In the genomic region with DNA sequence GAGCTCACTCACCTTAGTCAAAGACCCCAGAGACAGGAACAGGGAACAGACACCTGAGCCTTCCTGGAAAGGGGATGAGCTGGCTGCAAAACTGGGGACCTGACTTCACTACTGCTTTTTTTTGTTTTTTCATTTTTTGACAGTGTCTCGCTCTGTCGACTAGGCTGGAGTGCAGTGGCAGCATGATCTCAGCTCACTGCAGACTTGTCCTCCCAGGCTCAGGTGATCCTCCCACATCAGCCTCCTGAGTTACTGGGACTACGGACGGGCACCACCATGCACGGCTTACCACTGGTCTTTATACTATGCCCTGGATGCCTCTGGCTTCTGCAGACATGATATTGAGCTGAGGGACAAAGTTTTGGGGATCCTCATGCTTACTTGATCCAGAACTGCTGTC, we compare ENCODE assay signal across 28 cellular contexts.
"Had no signal": no experiment of that assay in that cellular context is flagged by ENCODE, and none has a peak within 500 bp of the region (broad histone marks: within the 10 kb centered on the region; RNA-seq: fewer than 3 reads in every experiment).

No MANE protein-coding gene starts in this region.

- DNase-seq: stimulated activated CD4-positive, alpha-beta T cell treated with anti-CD3 and anti-CD28 coated beads, Interleukin-2, amount 100 ng/mL, for 48 hours; stimulated activated CD4-positive, alpha-beta T cell treated with anti-CD3 and anti-CD28 coated beads, Interleukin-4, amount 100 ng/mL, for 1 hour; stimulated activated CD4-positive, alpha-beta T cell treated with anti-CD3 and anti-CD28 coated beads, Interleukin-4, amount 100 ng/mL, for 24 hours; stimulated activated CD4-positive, alpha-beta T cell treated with anti-CD3 and anti-CD28 coated beads, Interleukin-4, amount 100 ng/mL, for 4 hours; stimulated activated CD8-positive, alpha-beta memory T cell treated with anti-CD3 and anti-CD28 coated beads, Interleukin-4, amount 100 ng/mL, for 48 hours; stimulated activated naive B cell treated with anti-CD40 and anti-IgM and Interleukin-4, amounts not matched to agents 10 μg/mL and 1 μg/mL and 100 μg/mL, for 72 hours; stimulated activated naive CD4-positive, alpha-beta T cell; stimulated activated naive CD4-positive, alpha-beta T cell treated with Interleukin-2 at 50 U/mL for 16 hours; stimulated activated naive CD8-positive, alpha-beta T cell treated with anti-CD3 and anti-CD28 coated beads, Interleukin-15, amount 100 ng/mL, for 72 hours; stimulated activated naive CD8-positive, alpha-beta T cell treated with anti-CD3 and anti-CD28 coated beads, Interleukin-15, Interleukin-2, amounts not matched to agents 100 U/mL and 50 U/mL, for 24 hours; stomach; substantia nigra; testis; thyroid gland; tibial artery; transverse colon; trophoblast cell; upper lobe of left lung; upper lobe of right lung; uterus had no signal

- H3K36me3 ChIP-seq: stomach, suprapubic skin, thoracic aorta, thyroid gland, tibial artery, tibial nerve, transverse colon, upper lobe of left lung, upper lobe of right lung, uterus, vagina had no signal

- H3K4me1 Mint-ChIP-seq: stimulated activated memory B cell treated with anti-CD40 and anti-IgM and Interleukin-4, amounts not matched to agents 10 μg/mL and 1 μg/mL and 100 μg/mL, for 72 hours; stimulated activated naive B cell treated with anti-CD40 and anti-IgM and Interleukin-4, amounts not matched to agents 10 μg/mL and 1 μg/mL and 100 μg/mL, for 72 hours; stimulated activated naive CD8-positive, alpha-beta T cell treated with anti-CD3 and anti-CD28 coated beads, Interleukin-15, amount 100 ng/mL, for 72 hours had no signal

- ATAC-seq: stimulated activated effector memory CD8-positive, alpha-beta T cell treated with anti-CD3 and anti-CD28 coated beads, Interleukin-12 subunit alpha, Interleukin-12 subunit beta, amount 100 ng/mL, for 72 hours; stimulated activated memory B cell treated with anti-CD40 and anti-IgM and Interleukin-4, amounts not matched to agents 10 μg/mL and 1 μg/mL and 100 μg/mL, for 72 hours; stimulated activated naive B cell treated with anti-CD40 and anti-IgM and Interleukin-4, amounts not matched to agents 10 μg/mL and 1 μg/mL and 100 μg/mL, for 72 hours; stimulated activated naive CD8-positive, alpha-beta T cell treated with anti-CD3 and anti-CD28 coated beads, Interleukin-15, amount 100 ng/mL, for 72 hours; stimulated activated naive CD8-positive, alpha-beta T cell treated with anti-CD3 and anti-CD28 coated beads, Interleukin-15, Interleukin-2, amounts not matched to agents 100 U/mL and 50 U/mL, for 24 hours; upper lobe of right lung had no signal

- H3K4me3 Mint-ChIP-seq: stimulated activated effector memory CD8-positive, alpha-beta T cell treated with anti-CD3 and anti-CD28 coated beads, Interleukin-12 subunit alpha, Interleukin-12 subunit beta, amount 100 ng/mL, for 72 hours; stimulated activated memory B cell treated with anti-CD40 and anti-IgM and Interleukin-4, amounts not matched to agents 10 μg/mL and 1 μg/mL and 100 μg/mL, for 72 hours; stimulated activated naive B cell treated with anti-CD40 and anti-IgM and Interleukin-4, amounts not matched to agents 10 μg/mL and 1 μg/mL and 100 μg/mL, for 72 hours; stimulated activated naive CD8-positive, alpha-beta T cell treated with anti-CD3 and anti-CD28 coated beads, Interleukin-15, amount 100 ng/mL, for 72 hours; stimulated activated naive CD8-positive, alpha-beta T cell treated with anti-CD3 and anti-CD28 coated beads, Interleukin-15, Interleukin-2, amounts not matched to agents 100 ng/mL and 50 ng/mL, for 24 hours; type B pancreatic cell had no signal

- H3K36me3 Mint-ChIP-seq: stimulated activated effector memory CD8-positive, alpha-beta T cell treated with anti-CD3 and anti-CD28 coated beads, Interleukin-12 subunit alpha, Interleukin-12 subunit beta, amount 100 ng/mL, for 72 hours; stimulated activated memory B cell treated with anti-CD40 and anti-IgM and Interleukin-4, amounts not matched to agents 10 μg/mL and 1 μg/mL and 100 μg/mL, for 72 hours; stimulated activated naive B cell treated with anti-CD40 and anti-IgM and Interleukin-4, amounts not matched to agents 10 μg/mL and 1 μg/mL and 100 μg/mL, for 72 hours; type B pancreatic cell had no signal

- H3K27ac ChIP-seq: stomach, suprapubic skin, testis, thoracic aorta, thyroid gland, tibial artery, tibial nerve, transverse colon, upper lobe of left lung, upper lobe of right lung, uterus, vagina had no signal

- H3K4me1 ChIP-seq: stomach, suprapubic skin, testis, thyroid gland, tibial artery, tibial nerve, transverse colon, upper lobe of left lung, upper lobe of right lung, uterus, vagina had no signal

- H3K27ac Mint-ChIP-seq: stimulated activated effector memory CD8-positive, alpha-beta T cell treated with anti-CD3 and anti-CD28 coated beads, Interleukin-12 subunit alpha, Interleukin-12 subunit beta, amount 100 ng/mL, for 72 hours; stimulated activated memory B cell treated with anti-CD40 and anti-IgM and Interleukin-4, amounts not matched to agents 10 μg/mL and 1 μg/mL and 100 μg/mL, for 72 hours; stimulated activated naive B cell treated with anti-CD40 and anti-IgM and Interleukin-4, amounts not matched to agents 10 μg/mL and 1 μg/mL and 100 μg/mL, for 72 hours; stimulated activated naive CD8-positive, alpha-beta T cell treated with anti-CD3 and anti-CD28 coated beads, Interleukin-15, amount 100 ng/mL, for 72 hours; stimulated activated naive CD8-positive, alpha-beta T cell treated with anti-CD3 and anti-CD28 coated beads, Interleukin-15, Interleukin-2, amounts not matched to agents 100 ng/mL and 50 ng/mL, for 24 hours; type B pancreatic cell had no signal

- H3K9me3 ChIP-seq: stomach, suprapubic skin, testis, thoracic aorta, thyroid gland, tibial artery, tibial nerve, transverse colon, upper lobe of left lung, upper lobe of right lung, uterus, vagina had no signal

- H3K27me3 ChIP-seq: testis, thyroid gland, tibial nerve, transverse colon, upper lobe of left lung, uterus, vagina had no signal

- H3K9me3 Mint-ChIP-seq: stimulated activated effector memory CD8-positive, alpha-beta T cell treated with anti-CD3 and anti-CD28 coated beads, Interleukin-12 subunit alpha, Interleukin-12 subunit beta, amount 100 ng/mL, for 72 hours; stimulated activated memory B cell treated with anti-CD40 and anti-IgM and Interleukin-4, amounts not matched to agents 10 μg/mL and 1 μg/mL and 100 μg/mL, for 72 hours; stimulated activated naive B cell treated with anti-CD40 and anti-IgM and Interleukin-4, amounts not matched to agents 10 μg/mL and 1 μg/mL and 100 μg/mL, for 72 hours; stimulated activated naive CD8-positive, alpha-beta T cell treated with anti-CD3 and anti-CD28 coated beads, Interleukin-15, amount 100 ng/mL, for 72 hours; stimulated activated naive CD8-positive, alpha-beta T cell treated with anti-CD3 and anti-CD28 coated beads, Interleukin-15, Interleukin-2, amounts not matched to agents 100 ng/mL and 50 ng/mL, for 24 hours; type B pancreatic cell had no signal

- H3K4me3 ChIP-seq: stomach, suprapubic skin, testis, thoracic aorta, thyroid gland, tibial artery, tibial nerve, transverse colon, upper lobe of left lung, upper lobe of right lung, uterus, vagina had no signal
